Comparison of ENCODE assay signal across 8 cellular contexts in genomic region chr1:153944005-153944821, GRCh38. TPM values are rescaled to one million over a fixed set of nuclear protein-coding genes. Genes with fewer than 3 reads are reported as not detected.
A peak's percentile ranks its signal among the peaks of the same experiment; 100 is the strongest.
DNase-seq lines count a peak whose midpoint lies in the region; ATAC-seq and TF ChIP-seq lines count a peak whose summit lies in the region.

No MANE protein-coding gene starts in this region.

- H3K27ac ChIP-seq in right cardiac atrium (ENCODE audit: low read length): no peak overlapping the region
- H3K27ac ChIP-seq in substantia nigra (ENCODE audit: low read depth, low read length, poor library complexity, severe bottlenecking): peak overlapping the region; percentile 94

- 78% methylated on average over 15 of the region's 15 CpGs for WGBS in right cardiac atrium

- peak overlapping the region; percentile 81 for H3K4me3 Mint-ChIP-seq in WTC11

- CTCF ChIA-PET in WTC11 (lab: Charles Lee): interaction anchor here (0.7 to 2.8 kb wide), 7 partner anchors 12 to 147 kb away, joined by 3 to 20 read pairs (median 4); no protein-coding TSS in a partner anchor

- intact Hi-C loops in right cardiac atrium (cut with DNase I): no loop called here
- intact Hi-C loops in head of caudate nucleus (cut with DNase I): no loop called here

- peak; percentile 24 for DNase-seq in SKM-1 treated with dmso at 0.1 percent for 144 hours (lab: John Stamatoyannopoulos, UW; ENCODE audit: unreplicated experiment)
- no peak for DNase-seq in SKM-1 (lab: John Stamatoyannopoulos, UW; ENCODE audit: unreplicated experiment)
- DNase-seq in WTC11 (ENCODE audit: low spot score): no peak
- peak in 2 of 3 donors; percentile 47 to 68 for DNase-seq in right cardiac atrium
- peak in 1 of 49 donors; percentile 23 for DNase-seq in substantia nigra (lab: John Stamatoyannopoulos, UW)
- DNase-seq in head of caudate nucleus: no peak
- no peak for DNase-seq in NOMO-1 (lab: John Stamatoyannopoulos, UW; ENCODE audit: unreplicated experiment in 2 of 2)
- no peak for DNase-seq in NCI-H2171 (lab: John Stamatoyannopoulos, UW)

- peaks cover 13% of the 10 kb centered on the region for H3K4me1 Mint-ChIP-seq in WTC11

- H3K36me3 Mint-ChIP-seq in WTC11: peaks cover 26% of the 10 kb centered on the region

- H3K27ac Mint-ChIP-seq in WTC11: peak overlapping the region; percentile 41; the same call in 1 of the 2 replicates

- peaks cover 2% of the 10 kb centered on the region for H3K4me1 ChIP-seq in right cardiac atrium (ENCODE audit: control insufficient read depth, insufficient read depth, low read length)

- ATAC-seq in WTC11: no peak
- ATAC-seq in right cardiac atrium: no peak

- no peak overlapping the region for H3K4me3 ChIP-seq in right cardiac atrium (ENCODE audit: low read length)

- no peaks in the 10 kb centered on the region for H3K9me3 ChIP-seq in right cardiac atrium (ENCODE audit: control insufficient read depth, low read length)

- H3K27me3 ChIP-seq in right cardiac atrium (ENCODE audit: control insufficient read depth, insufficient read depth): no peaks in the 10 kb centered on the region

- no peaks in the 10 kb centered on the region for H3K9me3 Mint-ChIP-seq in WTC11

- no peaks in the 10 kb centered on the region for H3K27me3 Mint-ChIP-seq in WTC11 (ENCODE audit: low read depth)

- no peak for TF ChIP-seq CTCF in WTC11 (IDR thresholded peaks at IDR 0.05)

- POLR2A ChIA-PET in WTC11 (lab: Charles Lee): interaction anchor here (1.3 kb wide), 1 partner anchor 19 kb away, joined by 4 read pairs; the partner anchor contains the start of gene SLC39A1

TF ChIP-seq in WTC11, 78 proteins besides CTCF, POLR2A, EP300 and RAD21:
- TF ChIP-seq ZSCAN18 (CRISPR knock-in tag; IDR thresholded peaks at IDR 0.05): no peak
- TF ChIP-seq RELA (CRISPR knock-in tag; IDR thresholded peaks at IDR 0.05; ENCODE audit: borderline replicate concordance): no peak
- no peak for TF ChIP-seq GTF2I (CRISPR knock-in tag; conservative IDR thresholded peaks at IDR 0.05)
- TF ChIP-seq ZNF232 (CRISPR knock-in tag; IDR thresholded peaks at IDR 0.05): no peak
- TF ChIP-seq, protein P1, sequence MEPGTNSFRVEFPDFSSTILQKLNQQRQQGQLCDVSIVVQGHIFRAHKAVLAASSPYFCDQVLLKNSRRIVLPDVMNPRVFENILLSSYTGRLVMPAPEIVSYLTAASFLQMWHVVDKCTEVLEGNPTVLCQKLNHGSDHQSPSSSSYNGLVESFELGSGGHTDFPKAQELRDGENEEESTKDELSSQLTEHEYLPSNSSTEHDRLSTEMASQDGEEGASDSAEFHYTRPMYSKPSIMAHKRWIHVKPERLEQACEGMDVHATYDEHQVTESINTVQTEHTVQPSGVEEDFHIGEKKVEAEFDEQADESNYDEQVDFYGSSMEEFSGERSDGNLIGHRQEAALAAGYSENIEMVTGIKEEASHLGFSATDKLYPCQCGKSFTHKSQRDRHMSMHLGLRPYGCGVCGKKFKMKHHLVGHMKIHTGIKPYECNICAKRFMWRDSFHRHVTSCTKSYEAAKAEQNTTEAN (CRISPR knock-in tag; IDR thresholded peaks at IDR 0.05): no peak
- no peak for TF ChIP-seq IRF1 (CRISPR knock-in tag; IDR thresholded peaks at IDR 0.05)
- no peak for TF ChIP-seq ZNF317 (CRISPR knock-in tag; IDR thresholded peaks at IDR 0.05; ENCODE audit: borderline replicate concordance, low read depth)
- TF ChIP-seq, protein P2, sequence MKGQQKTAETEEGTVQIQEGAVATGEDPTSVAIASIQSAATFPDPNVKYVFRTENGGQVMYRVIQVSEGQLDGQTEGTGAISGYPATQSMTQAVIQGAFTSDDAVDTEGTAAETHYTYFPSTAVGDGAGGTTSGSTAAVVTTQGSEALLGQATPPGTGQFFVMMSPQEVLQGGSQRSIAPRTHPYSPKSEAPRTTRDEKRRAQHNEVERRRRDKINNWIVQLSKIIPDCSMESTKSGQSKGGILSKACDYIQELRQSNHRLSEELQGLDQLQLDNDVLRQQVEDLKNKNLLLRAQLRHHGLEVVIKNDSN (CRISPR knock-in tag; IDR thresholded peaks at IDR 0.05): no peak
- no peak for TF ChIP-seq JUN (CRISPR knock-in tag; IDR thresholded peaks at IDR 0.05)
- TF ChIP-seq PRDM15 (CRISPR knock-in tag; IDR thresholded peaks at IDR 0.05): no peak
- TF ChIP-seq, protein P3, sequence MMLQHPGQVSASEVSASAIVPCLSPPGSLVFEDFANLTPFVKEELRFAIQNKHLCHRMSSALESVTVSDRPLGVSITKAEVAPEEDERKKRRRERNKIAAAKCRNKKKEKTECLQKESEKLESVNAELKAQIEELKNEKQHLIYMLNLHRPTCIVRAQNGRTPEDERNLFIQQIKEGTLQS (CRISPR knock-in tag; conservative IDR thresholded peaks at IDR 0.05): no peak
- no peak for TF ChIP-seq ZNF121 (CRISPR knock-in tag; IDR thresholded peaks at IDR 0.05)
- no peak for TF ChIP-seq ESRRA (CRISPR knock-in tag; IDR thresholded peaks at IDR 0.05; ENCODE audit: borderline replicate concordance)
- TF ChIP-seq CBFB (CRISPR knock-in tag; IDR thresholded peaks at IDR 0.05; ENCODE audit: low read depth): no peak
- TF ChIP-seq OVOL2 (CRISPR knock-in tag; IDR thresholded peaks at IDR 0.05; ENCODE audit: borderline replicate concordance): no peak
- no peak for TF ChIP-seq GRHL2 (CRISPR knock-in tag; IDR thresholded peaks at IDR 0.05; ENCODE audit: insufficient replicate concordance, severe bottlenecking)

RNA-seq across cellular contexts. Expression of gene DENND4B, which starts 2.3 kb away (rescaled TPM):
- 88.9 to 93.9 TPM (median 93.1 TPM) in 3 replicates for total RNA-seq in WTC11 (2021)
- total RNA-seq in right cardiac atrium: 10 to 100 TPM; 40.6 to 48.7 (median 41.7) TPM
- polyA plus RNA-seq in right cardiac atrium: 32.0 TPM

RNA-seq across cellular contexts. Expression of gene CRTC2, which starts 14.2 kb away (rescaled TPM):
- total RNA-seq in WTC11 (2021) (34.7 to 43.7 TPM (median 38.1 TPM) in 3 replicates), right cardiac atrium (10 to 100 TPM; 23.4 to 32.8 (median 26.2) TPM)
- 26.9 TPM for polyA plus RNA-seq in right cardiac atrium

RNA-seq across cellular contexts. Expression of gene SLC39A1, which starts 19.1 kb away (rescaled TPM):
- 185 to 204 TPM (median 193 TPM) in 3 replicates for total RNA-seq in WTC11 (2021)
- total RNA-seq in right cardiac atrium: 10 to 100 TPM; 61.2 to 71.4 (median 65.1) TPM
- polyA plus RNA-seq in right cardiac atrium: 61.3 TPM

RNA-seq across cellular contexts. Expression of gene GATAD2B, which starts 21.4 kb away (rescaled TPM):
- total RNA-seq in WTC11 (2021) (42.1 to 46.9 TPM (median 44.5 TPM) in 3 replicates), right cardiac atrium (10 to 100 TPM; 35.8 to 50.1 (median 42.6) TPM)
- polyA plus RNA-seq in right cardiac atrium: 7.2 TPM

RNA-seq across cellular contexts. Expression of gene CREB3L4, which starts 23.5 kb away (rescaled TPM):
- total RNA-seq in WTC11 (2021) (33.1 to 35.2 TPM (median 34.6 TPM) in 3 replicates), right cardiac atrium (1 to 10 TPM; 4.3 to 6.0 (median 4.8) TPM)
- polyA plus RNA-seq in right cardiac atrium: 6.0 TPM

Comparison
In these comparisons a context has a peak if more than half of its experiments do, and no peak if none do; other contexts are left out.
1. DNase-seq: peak in SKM-1 treated with dmso at 0.1 percent for 144 hours (single experiment) and right cardiac atrium (2 of 3); none in SKM-1 (single experiment), WTC11 (single experiment), head of caudate nucleus (0 of 42), NOMO-1 (0 of 2) and NCI-H2171 (single experiment).